13 cellular contexts compared by ENCODE assay signal in genomic region chr7:1247527-1248041, GRCh38. TPM values are rescaled to one million over a fixed set of nuclear protein-coding genes. Genes with fewer than 3 reads are reported as not detected.
A peak's percentile ranks its signal among the peaks of the same experiment; 100 is the strongest.
DNase-seq lines count a peak whose midpoint lies in the region; ATAC-seq, FAIRE-seq and TF ChIP-seq lines count a peak whose summit lies in the region.
"Had no signal": no experiment of that assay in that cellular context is flagged by ENCODE, and none has a peak within 500 bp of the region (broad histone marks: within the 10 kb centered on the region; RNA-seq: fewer than 3 reads in every experiment).

No MANE protein-coding gene starts in this region.

- no peaks in the 10 kb centered on the region for H3K4me1 Mint-ChIP-seq in activated T-helper 2 cell treated with anti-CD3 and anti-CD28 coated beads, Interferon-gamma antibody, Interleukin-2, Interleukin-4, amounts not matched to agents 10 μg/mL and 5 μg/mL and 100 μg/mL, durations not matched to agents 14 hours and 24 hours and 36 hours (ENCODE audit: low read depth)
- H3K4me1 Mint-ChIP-seq: activated T-helper 17 cell treated with anti-CD3 and anti-CD28 coated beads, Interleukin-2, amount 50 U/mL, for 72 hours had no signal

- intact Hi-C loops in activated T-helper 2 cell treated with anti-CD3 and anti-CD28 coated beads, Interferon-gamma antibody, Interleukin-2, Interleukin-4, amounts not matched to agents 10 μg/mL and 5 μg/mL and 100 μg/mL, durations not matched to agents 14 hours and 24 hours and 36 hours (cut with micrococcal nuclease), result loop anchor here (10.0 kb wide), 1 partner anchor 167 kb away; no protein-coding TSS in a partner anchor

- H3K27me3 Mint-ChIP-seq in activated T-helper 2 cell treated with anti-CD3 and anti-CD28 coated beads, Interferon-gamma antibody, Interleukin-2, Interleukin-4, amounts not matched to agents 10 μg/mL and 5 μg/mL and 100 μg/mL, durations not matched to agents 14 hours and 24 hours and 36 hours (ENCODE audit: low read depth), result peaks cover 56% of the 10 kb centered on the region

- no peak for TF ChIP-seq CTCF in D721Med (IDR thresholded peaks at IDR 0.05; ENCODE audit: insufficient read depth, missing control alignments)

- H3K9me3 Mint-ChIP-seq in activated T-helper 2 cell treated with anti-CD3 and anti-CD28 coated beads, Interferon-gamma antibody, Interleukin-2, Interleukin-4, amounts not matched to agents 10 μg/mL and 5 μg/mL and 100 μg/mL, durations not matched to agents 14 hours and 24 hours and 36 hours, result no peaks in the 10 kb centered on the region
- H3K9me3 Mint-ChIP-seq: activated T-helper 17 cell treated with anti-CD3 and anti-CD28 coated beads, Interleukin-2, amount 50 U/mL, for 72 hours; mesothelial cell of epicardium had no signal

- H3K4me3 ChIP-seq in iPS-18c (ENCODE audit: insufficient read depth, low read depth, low read length), result peak overlapping the region; percentile 15; the same call in 1 of the 2 replicates

- H3K4me3 Mint-ChIP-seq in activated T-helper 2 cell treated with anti-CD3 and anti-CD28 coated beads, Interferon-gamma antibody, Interleukin-2, Interleukin-4, amounts not matched to agents 10 μg/mL and 5 μg/mL and 100 μg/mL, durations not matched to agents 14 hours and 24 hours and 36 hours (ENCODE audit: low read depth), result no peak overlapping the region
- H3K4me3 Mint-ChIP-seq: activated T-helper 17 cell treated with anti-CD3 and anti-CD28 coated beads, Interleukin-2, amount 50 U/mL, for 72 hours; mesothelial cell of epicardium had no signal

- H3K36me3 Mint-ChIP-seq in activated T-helper 2 cell treated with anti-CD3 and anti-CD28 coated beads, Interferon-gamma antibody, Interleukin-2, Interleukin-4, amounts not matched to agents 10 μg/mL and 5 μg/mL and 100 μg/mL, durations not matched to agents 14 hours and 24 hours and 36 hours (ENCODE audit: low read depth), result no peaks in the 10 kb centered on the region
- H3K36me3 Mint-ChIP-seq: mesothelial cell of epicardium had no signal

- no peak for ATAC-seq in HG03139 (IDR thresholded peaks at IDR 0.05; ENCODE audit: unreplicated experiment)
- ATAC-seq: activated T-helper 17 cell treated with anti-CD3 and anti-CD28 coated beads, Interleukin-2, amount 50 U/mL, for 72 hours had no signal

- no peak for FAIRE-seq in D721Med (lab: Jason Lieb, UNC)

- no peak overlapping the region for H3K27ac Mint-ChIP-seq in activated T-helper 2 cell treated with anti-CD3 and anti-CD28 coated beads, Interferon-gamma antibody, Interleukin-2, Interleukin-4, amounts not matched to agents 10 μg/mL and 5 μg/mL and 100 μg/mL, durations not matched to agents 14 hours and 24 hours and 36 hours
- H3K27ac Mint-ChIP-seq: activated T-helper 17 cell treated with anti-CD3 and anti-CD28 coated beads, Interleukin-2, amount 50 U/mL, for 72 hours; mesothelial cell of epicardium had no signal

- no peaks in the 10 kb centered on the region for H3K9me3 ChIP-seq in iPS-18c (ENCODE audit: control insufficient read depth, insufficient read depth, low read length)
- H3K9me3 ChIP-seq: esophagus muscularis mucosa had no signal

- DNase-seq in DMS 273 (lab: John Stamatoyannopoulos, UW; ENCODE audit: unreplicated experiment) (peak; percentile 87), DMS 273 treated with DMSO at 0.1 percent for 48 hours (lab: John Stamatoyannopoulos, UW) (no peak), D721Med (ENCODE audit: insufficient read length, low spot score) (peak; percentile 89), NCI-H69 (lab: John Stamatoyannopoulos, UW) (peak; percentile 84), Kasumi-1 (lab: John Stamatoyannopoulos, UW) (no peak)
- DNase-seq in activated T-helper 2 cell treated with anti-CD3 and anti-CD28 coated beads, Interferon-gamma antibody, Interleukin-2, Interleukin-4, amounts not matched to agents 10 μg/mL and 5 μg/mL and 100 μg/mL, durations not matched to agents 14 hours and 24 hours and 36 hours (ENCODE audit: low spot score), result no peak
- DNase-seq: activated CD4-positive, alpha-beta T cell treated with anti-CD3 and anti-CD28 coated beads for 4 hours; NK-92 treated with Interleukin-12 subunit alpha and Interleukin-12 subunit beta, amount 100 ng/mL, for 24 hours had no signal

RNA-seq across cellular contexts. Expression of gene UNCX, which starts 14.9 kb away (rescaled TPM):
- total RNA-seq in activated T-helper 2 cell treated with anti-CD3 and anti-CD28 coated beads, Interferon-gamma antibody, Interleukin-2, Interleukin-4, amounts not matched to agents 10 μg/mL and 5 μg/mL and 100 μg/mL, durations not matched to agents 14 hours and 24 hours and 36 hours, result not detected in 2 replicates
- total RNA-seq: activated T-helper 17 cell treated with anti-CD3 and anti-CD28 coated beads, Interleukin-2, amount 50 U/mL, for 72 hours; esophagus muscularis mucosa; mesothelial cell of epicardium had no signal

Comparison
In these comparisons a context has a peak if more than half of its experiments do, and no peak if none do; other contexts are left out.
1. DNase-seq: peak in DMS 273 (single experiment), D721Med (single experiment) and NCI-H69 (single experiment); none in DMS 273 treated with DMSO at 0.1 percent for 48 hours (single experiment), Kasumi-1 (0 of 2) and activated T-helper 2 cell treated with anti-CD3 and anti-CD28 coated beads, Interferon-gamma antibody, Interleukin-2, Interleukin-4, amounts not matched to agents 10 μg/mL and 5 μg/mL and 100 μg/mL, durations not matched to agents 14 hours and 24 hours and 36 hours (single experiment).